19 cellular contexts compared by ENCODE assay signal in genomic region chr5:168965638-168966037, GRCh38.
"Had no signal": no experiment of that assay in that cellular context is flagged by ENCODE, and none has a peak within 500 bp of the region (broad histone marks: within the 10 kb centered on the region; RNA-seq: fewer than 3 reads in every experiment).

No MANE protein-coding gene starts in this region.

- H3K27ac ChIP-seq: coronary artery, dorsolateral prefrontal cortex, esophagus muscularis mucosa, foreskin keratinocyte, gastroesophageal sphincter, hepatocyte, left lung, lower lobe of right lung had no signal

- ATAC-seq: foreskin keratinocyte, gastroesophageal sphincter, left lung, lower lobe of right lung, mucosa of descending colon had no signal

- H3K27me3 ChIP-seq: esophagus muscularis mucosa, gastroesophageal sphincter, hepatocyte, left lung had no signal

- H3K36me3 ChIP-seq: esophagus muscularis mucosa, gastroesophageal sphincter, left lung, lower lobe of right lung had no signal

- H3K9me3 ChIP-seq: esophagus muscularis mucosa, gastroesophageal sphincter, left lung, lower lobe of right lung, mucosa of descending colon had no signal

- H3K4me1 ChIP-seq: foreskin keratinocyte, left lung, lower lobe of right lung had no signal

- H3K4me3 ChIP-seq: coronary artery, dorsolateral prefrontal cortex, esophagus muscularis mucosa, gastroesophageal sphincter, hepatocyte, left lung, lower lobe of right lung, mucosa of descending colon had no signal

- DNase-seq: dermis blood vessel endothelial cell; dorsolateral prefrontal cortex; effector CD4-positive, alpha-beta T cell; effector memory CD4-positive, alpha-beta T cell; foreskin keratinocyte; hypothalamus; immature natural killer cell; islet precursor cell; kidney; kidney glomerular epithelial cell; left lung; lower lobe of right lung; mesenchymal stem cell; mucosa of descending colon; naive B cell had no signal
